Comparison of ENCODE assay signal across 1 cellular context in genomic region chr14:100666403-100666802, GRCh38.
TF ChIP-seq lines count a peak whose summit lies in the region.

No MANE protein-coding gene starts in this region.

TF ChIP-seq in HepG2, 621 proteins besides CTCF, POLR2A, EP300 and RAD21 (continued from another document):
- 0 out of 2 replicates have a peak, but pooled peaks have one; percentile 9 for TF ChIP-seq POGK (CRISPR knock-in tag; conservative IDR thresholded peaks at IDR 0.05)
- peak; percentile 31 for TF ChIP-seq TEAD3 (CRISPR knock-in tag; optimal IDR thresholded peaks at IDR 0.05; ENCODE audit: borderline replicate concordance)
- no peak for TF ChIP-seq LCORL (IDR thresholded peaks at IDR 0.05)
- 0 out of 2 replicates have a peak, but pooled peaks have one; percentile 14 for TF ChIP-seq LCORL (CRISPR knock-in tag; IDR thresholded peaks at IDR 0.05)
- TF ChIP-seq ZNF281 (CRISPR knock-in tag; IDR thresholded peaks at IDR 0.05; ENCODE audit: borderline replicate concordance) = peak; percentile 51; the same call in 1 of the 2 replicates
